In the genomic region with DNA sequence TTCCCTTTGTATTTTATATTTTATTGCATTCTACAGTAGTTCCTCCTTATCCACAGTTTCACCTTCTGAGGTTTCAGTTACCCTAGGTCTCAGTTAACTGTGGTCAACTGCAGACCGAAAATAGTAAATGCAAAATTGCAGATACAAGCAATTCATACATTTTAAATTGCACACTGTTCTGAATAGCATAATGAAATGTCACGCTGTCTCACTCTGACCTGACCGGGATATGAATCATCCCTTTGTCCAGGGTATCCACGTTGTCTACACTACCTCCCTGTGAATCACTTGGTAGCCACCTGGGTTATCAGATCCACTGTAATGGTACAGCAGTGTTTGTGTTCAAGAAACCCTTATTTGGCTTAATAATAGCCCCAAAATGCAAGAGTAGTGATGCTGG, we compare ENCODE assay signal across 1 cellular context.
TF ChIP-seq lines count a peak whose summit lies in the region.

No MANE protein-coding gene starts in this region.

TF ChIP-seq in GM12878, 131 proteins besides CTCF, POLR2A, EP300 and RAD21 (continued from another document):
- no peak for TF ChIP-seq USF1 (IDR thresholded peaks at IDR 0.05; ENCODE audit: borderline replicate concordance, extremely low read length, insufficient read depth, low read depth, low read length)
- no peak for TF ChIP-seq ETV6 (conservative IDR thresholded peaks at IDR 0.05 in 1 of 2, IDR thresholded peaks at IDR 0.05 in 1 of 2; ENCODE audit: borderline replicate concordance in 1 of 2, low read depth in 1 of 2)
- no peak for TF ChIP-seq SPI1 (IDR thresholded peaks at IDR 0.05; ENCODE audit: borderline replicate concordance, insufficient read depth, low read depth, low read length)
- TF ChIP-seq ZBTB40 (IDR thresholded peaks at IDR 0.05; ENCODE audit: borderline replicate concordance), result no peak
- no peak for TF ChIP-seq NBN (IDR thresholded peaks at IDR 0.05)
- no peak for TF ChIP-seq SREBF1 (IDR thresholded peaks at IDR 0.05; ENCODE audit: low read length)
- TF ChIP-seq DPF2 (IDR thresholded peaks at IDR 0.05), result no peak
- TF ChIP-seq PAX5 (IDR thresholded peaks at IDR 0.05; ENCODE audit: borderline replicate concordance, low read depth, low read length), result no peak
- no peak for TF ChIP-seq LARP7 (IDR thresholded peaks at IDR 0.05)
- no peak for TF ChIP-seq MEF2B (IDR thresholded peaks at IDR 0.05; ENCODE audit: partially characterized antibody, poor library complexity, severe bottlenecking)
- TF ChIP-seq JUND (IDR thresholded peaks at IDR 0.05; ENCODE audit: low read depth, low read length), result no peak
